1 cellular context compared by ENCODE assay signal in genomic region chr6:35576647-35577046, GRCh38.
TF ChIP-seq lines count a peak whose summit lies in the region.

No MANE protein-coding gene starts in this region.

TF ChIP-seq in GM23338, 12 proteins besides CTCF, POLR2A, EP300 and RAD21 (continued from another document):
- TF ChIP-seq ZNF462 (CRISPR knock-in tag; IDR thresholded peaks at IDR 0.05) (no peak), ZNF331 (CRISPR knock-in tag; IDR thresholded peaks at IDR 0.05; ENCODE audit: low read depth) (no peak), CREB1 (CRISPR knock-in tag; IDR thresholded peaks at IDR 0.05; ENCODE audit: low read depth) (no peak)
